ENCODE assay signal across 1 cellular context in genomic region chr10:46077141-46077554, GRCh38.
TF ChIP-seq lines count a peak whose summit lies in the region.

No MANE protein-coding gene starts in this region.

TF ChIP-seq in GM23338, 12 proteins besides CTCF, POLR2A, EP300 and RAD21 (continued from another document):
- TF ChIP-seq ZNF462 (CRISPR knock-in tag; IDR thresholded peaks at IDR 0.05) (no peak), POLR2AphosphoS5 (IDR thresholded peaks at IDR 0.05; ENCODE audit: low read depth) (no peak), JUNB (IDR thresholded peaks at IDR 0.05; ENCODE audit: unreplicated experiment) (no peak)
